ENCODE assay signal across 7 cellular contexts in genomic region chr6:42445955-42446354, GRCh38. TPM values are rescaled to one million over a fixed set of nuclear protein-coding genes. Genes with fewer than 3 reads are reported as not detected.
A peak's percentile ranks its signal among the peaks of the same experiment; 100 is the strongest.
DNase-seq lines count a peak whose midpoint lies in the region; ATAC-seq, FAIRE-seq and TF ChIP-seq lines count a peak whose summit lies in the region.
"Not testable (repeated sequence)": the region's sequence is repeated elsewhere in the genome, so short reads cannot be mapped to it uniquely, and the experiment has no call there.

No MANE protein-coding gene starts in this region.

- peaks cover 11% of the 10 kb centered on the region for H4K20me1 ChIP-seq in Karpas-422 (ENCODE audit: insufficient read depth, low read depth, low read length)
- peaks cover 33% of the 10 kb centered on the region for H4K20me1 ChIP-seq in astrocyte (ENCODE audit: insufficient read depth, low read length)

- ATAC-seq in CD8-positive, alpha-beta T cell; WTC11: not testable (repeated sequence)

- not testable (repeated sequence) for TF ChIP-seq CTCF in CD8-positive, alpha-beta T cell (IDR thresholded peaks at IDR 0.05); WTC11 (IDR thresholded peaks at IDR 0.05); astrocyte (IDR thresholded peaks at IDR 0.05; ENCODE audit: insufficient read depth, low read depth, low read length); endothelial cell (IDR thresholded peaks at IDR 0.05; ENCODE audit: unreplicated experiment); nephron (IDR thresholded peaks at IDR 0.05; ENCODE audit: unreplicated experiment in 3 of 3)

- H3K9ac ChIP-seq in Karpas-422 (ENCODE audit: low read length); astrocyte (ENCODE audit: low read length): not testable (repeated sequence)

- H3K9me2 ChIP-seq in Karpas-422 (replicated peaks; ENCODE audit: insufficient read depth, low read length): not testable (repeated sequence)

- H3K4me1 Mint-ChIP-seq in CD8-positive, alpha-beta T cell (ENCODE audit: low read depth): peaks cover 90% of the 10 kb centered on the region
- H3K4me1 Mint-ChIP-seq in WTC11 (peaks cover 86% of the 10 kb centered on the region), astrocyte (ENCODE audit: low read depth, unreplicated experiment) (peaks cover 41% of the 10 kb centered on the region), endothelial cell (ENCODE audit: unreplicated experiment) (peaks cover 22% of the 10 kb centered on the region), nephron (peaks cover 66% of the 10 kb centered on the region)
- peaks cover 89% of the 10 kb centered on the region for H3K4me1 Mint-ChIP-seq in activated T-helper 1 cell treated with anti-CD3 and anti-CD28 coated beads, Interleukin-12 subunit alpha, Interleukin-12 subunit beta, Interleukin-2, Interleukin-4 antibody, amounts not matched to agents 30 ng/mL and 10 ng/mL and 1 ng/mL, durations not matched to agents 14 hours and 24 hours and 36 hours (ENCODE audit: low read depth)

- intact Hi-C loops in CD8-positive, alpha-beta T cell (cut with DNase I, micrococcal nuclease); activated T-helper 1 cell treated with anti-CD3 and anti-CD28 coated beads, Interleukin-12 subunit alpha, Interleukin-12 subunit beta, Interleukin-2, Interleukin-4 antibody, amounts not matched to agents 30 ng/mL and 10 ng/mL and 1 ng/mL, durations not matched to agents 14 hours and 24 hours and 36 hours (cut with micrococcal nuclease): not testable (repeated sequence)

- CTCF ChIA-PET in CD8-positive, alpha-beta T cell (lab: Charles Lee): interaction anchor here (1.4 kb wide), 1 partner anchor 22 kb away, joined by 3 read pairs; no protein-coding TSS in a partner anchor
- CTCF ChIA-PET in WTC11 (lab: Charles Lee): not testable (repeated sequence)

- H3K36me3 Mint-ChIP-seq in CD8-positive, alpha-beta T cell: peaks cover 27% of the 10 kb centered on the region
- not testable (repeated sequence) for H3K36me3 Mint-ChIP-seq in WTC11; endothelial cell (ENCODE audit: low read depth, unreplicated experiment)
- peaks cover 58% of the 10 kb centered on the region for H3K36me3 Mint-ChIP-seq in activated T-helper 1 cell treated with anti-CD3 and anti-CD28 coated beads, Interleukin-12 subunit alpha, Interleukin-12 subunit beta, Interleukin-2, Interleukin-4 antibody, amounts not matched to agents 30 ng/mL and 10 ng/mL and 1 ng/mL, durations not matched to agents 14 hours and 24 hours and 36 hours (ENCODE audit: low read depth)
- peaks cover 15% of the 10 kb centered on the region for H3K36me3 Mint-ChIP-seq in astrocyte (ENCODE audit: low read depth, unreplicated experiment)
- H3K36me3 Mint-ChIP-seq in nephron (ENCODE audit: low read depth): peaks cover 17% of the 10 kb centered on the region

- not testable (repeated sequence) for H3K4me3 ChIP-seq in CD8-positive, alpha-beta T cell (ENCODE audit: low read depth, low read length); Karpas-422 (ENCODE audit: low read length); astrocyte (ENCODE audit: insufficient read depth, low read depth, low read length)

- not testable (repeated sequence) for H3K27me3 Mint-ChIP-seq in CD8-positive, alpha-beta T cell (ENCODE audit: low read depth); WTC11 (ENCODE audit: low read depth); activated T-helper 1 cell treated with anti-CD3 and anti-CD28 coated beads, Interleukin-12 subunit alpha, Interleukin-12 subunit beta, Interleukin-2, Interleukin-4 antibody, amounts not matched to agents 30 ng/mL and 10 ng/mL and 1 ng/mL, durations not matched to agents 14 hours and 24 hours and 36 hours (ENCODE audit: insufficient read depth); astrocyte (ENCODE audit: low read depth, unreplicated experiment); endothelial cell (ENCODE audit: unreplicated experiment); nephron (ENCODE audit: low read depth)

- not testable (repeated sequence) for H3K4me3 Mint-ChIP-seq in CD8-positive, alpha-beta T cell; WTC11; activated T-helper 1 cell treated with anti-CD3 and anti-CD28 coated beads, Interleukin-12 subunit alpha, Interleukin-12 subunit beta, Interleukin-2, Interleukin-4 antibody, amounts not matched to agents 30 ng/mL and 10 ng/mL and 1 ng/mL, durations not matched to agents 14 hours and 24 hours and 36 hours; astrocyte (ENCODE audit: unreplicated experiment)
- peak overlapping the region; percentile 67 for H3K4me3 Mint-ChIP-seq in endothelial cell (ENCODE audit: unreplicated experiment)
- peak overlapping the region in 1 of 3 experiments; percentile 21 for H3K4me3 Mint-ChIP-seq in nephron

- peaks cover 53% of the 10 kb centered on the region for H3K4me1 ChIP-seq in CD8-positive, alpha-beta T cell (ENCODE audit: insufficient read depth, low read length)
- H3K4me1 ChIP-seq in Karpas-422 (ENCODE audit: low read length) (peaks cover 84% of the 10 kb centered on the region), astrocyte (ENCODE audit: insufficient read depth, low read length) (peaks cover 26% of the 10 kb centered on the region)

- H3K9me3 Mint-ChIP-seq in CD8-positive, alpha-beta T cell; WTC11; activated T-helper 1 cell treated with anti-CD3 and anti-CD28 coated beads, Interleukin-12 subunit alpha, Interleukin-12 subunit beta, Interleukin-2, Interleukin-4 antibody, amounts not matched to agents 30 ng/mL and 10 ng/mL and 1 ng/mL, durations not matched to agents 14 hours and 24 hours and 36 hours; astrocyte (ENCODE audit: unreplicated experiment); endothelial cell (ENCODE audit: unreplicated experiment); nephron: not testable (repeated sequence)

- not testable (repeated sequence) for H3K27ac ChIP-seq in CD8-positive, alpha-beta T cell (ENCODE audit: low read depth, low read length); astrocyte (ENCODE audit: low read depth, low read length)
- H3K27ac ChIP-seq in Karpas-422 (ENCODE audit: low read length): peak overlapping the region; percentile 37; the same call in 1 of the 2 replicates

- H3K79me2 ChIP-seq in Karpas-422 (ENCODE audit: low read length): peaks cover 99% of the 10 kb centered on the region
- H3K79me2 ChIP-seq in astrocyte (ENCODE audit: insufficient read depth, low read length): peaks cover 76% of the 10 kb centered on the region

- peak in 1 of 7 experiments; percentile 32 for DNase-seq in CD8-positive, alpha-beta T cell
- not testable (repeated sequence) for DNase-seq in Karpas-422; WTC11 (ENCODE audit: low spot score); activated T-helper 1 cell treated with anti-CD3 and anti-CD28 coated beads, Interleukin-12 subunit alpha, Interleukin-12 subunit beta, Interleukin-2, Interleukin-4 antibody, amounts not matched to agents 30 ng/mL and 10 ng/mL and 1 ng/mL, durations not matched to agents 14 hours and 24 hours and 36 hours (ENCODE audit: low spot score); astrocyte (ENCODE audit: low read depth); endothelial cell (ENCODE audit: low spot score)

- POLR2A ChIA-PET in CD8-positive, alpha-beta T cell (lab: Charles Lee); WTC11 (lab: Charles Lee): not testable (repeated sequence)

- not testable (repeated sequence) for H3K4me2 ChIP-seq in Karpas-422 (ENCODE audit: low read depth, low read length, poor library complexity, severe bottlenecking); astrocyte (ENCODE audit: low read length)

- peak overlapping the region; percentile 82 for H3K27ac Mint-ChIP-seq in CD8-positive, alpha-beta T cell
- H3K27ac Mint-ChIP-seq in WTC11 (peak overlapping the region; percentile 64; the same call in 1 of the 2 replicates), astrocyte (ENCODE audit: unreplicated experiment) (peak overlapping the region; percentile 21), nephron (peak overlapping the region in 2 of 3 experiments; percentile 79 to 99)
- H3K27ac Mint-ChIP-seq in activated T-helper 1 cell treated with anti-CD3 and anti-CD28 coated beads, Interleukin-12 subunit alpha, Interleukin-12 subunit beta, Interleukin-2, Interleukin-4 antibody, amounts not matched to agents 30 ng/mL and 10 ng/mL and 1 ng/mL, durations not matched to agents 14 hours and 24 hours and 36 hours: peak overlapping the region; percentile 48
- not testable (repeated sequence) for H3K27ac Mint-ChIP-seq in endothelial cell (ENCODE audit: unreplicated experiment)

- H3K36me3 ChIP-seq in CD8-positive, alpha-beta T cell (ENCODE audit: insufficient read depth, low read length); astrocyte (ENCODE audit: insufficient read depth, low read length): not testable (repeated sequence)
- peaks cover 36% of the 10 kb centered on the region for H3K36me3 ChIP-seq in Karpas-422 (ENCODE audit: insufficient read depth, low read length)

- H3K9me3 ChIP-seq in CD8-positive, alpha-beta T cell (ENCODE audit: low read length); Karpas-422 (ENCODE audit: low read length); astrocyte (ENCODE audit: insufficient read depth, low read depth, low read length): not testable (repeated sequence)

- H3K27me3 ChIP-seq in CD8-positive, alpha-beta T cell (ENCODE audit: insufficient read depth, low read length); Karpas-422 (ENCODE audit: low read length); astrocyte (ENCODE audit: insufficient read depth, low read length): not testable (repeated sequence)

- not testable (repeated sequence) for FAIRE-seq in astrocyte (lab: Jason Lieb, UNC)

- not testable (repeated sequence) for H2AFZ ChIP-seq in Karpas-422 (ENCODE audit: low read length); astrocyte (ENCODE audit: low read depth, low read length)

RNA-seq across cellular contexts. Expression of gene TRERF1, which starts 5.8 kb away (rescaled TPM):
- 10 to 100 TPM; 20.2 to 20.4 TPM for total RNA-seq in CD8-positive, alpha-beta T cell
- 30.2 and 32.7 TPM in 2 replicates for total RNA-seq in Karpas-422 (2014; rRNA removed; shearing (Covaris generic); ENCODE audit: low replicate concordance)
- 22.3 to 24.3 TPM (median 23.9 TPM) in 3 replicates for total RNA-seq in WTC11 (2021)
- 47.9 and 48.2 TPM in 2 replicates for total RNA-seq in activated T-helper 1 cell treated with anti-CD3 and anti-CD28 coated beads, Interleukin-12 subunit alpha, Interleukin-12 subunit beta, Interleukin-2, Interleukin-4 antibody, amounts not matched to agents 30 ng/mL and 10 ng/mL and 1 ng/mL, durations not matched to agents 14 hours and 24 hours and 36 hours
- total RNA-seq in astrocyte: 7.7 and 8.6 TPM in 2 replicates
- 8.7 TPM for total RNA-seq in endothelial cell (ENCODE audit: unreplicated experiment)
